In the genomic region with DNA sequence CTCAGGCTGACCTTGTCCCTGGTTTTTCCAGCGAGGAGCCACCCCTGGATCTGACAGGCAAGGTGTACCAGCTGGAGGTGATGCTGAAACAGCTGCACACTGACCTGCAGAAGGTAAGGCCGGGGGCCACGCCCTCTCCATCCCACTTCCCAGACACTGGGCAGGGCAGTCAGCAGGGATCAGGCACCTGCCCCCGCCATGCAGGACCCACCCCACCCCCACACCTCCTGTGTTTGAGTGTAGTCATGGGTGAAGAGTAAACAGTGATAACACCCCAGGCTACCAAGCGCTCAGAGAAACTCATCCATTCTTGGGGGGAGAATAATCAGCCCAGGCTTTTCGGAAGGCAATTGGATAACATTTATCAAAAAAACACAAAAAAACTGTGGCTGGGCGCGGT, we compare ENCODE assay signal across 20 cellular contexts. TPM values are rescaled to one million over a fixed set of nuclear protein-coding genes. Genes with fewer than 3 reads are reported as not detected.
DNase-seq lines count a peak whose midpoint lies in the region; ATAC-seq and TF ChIP-seq lines count a peak whose summit lies in the region.
"Had no signal": no experiment of that assay in that cellular context is flagged by ENCODE, and none has a peak within 500 bp of the region (broad histone marks: within the 10 kb centered on the region; RNA-seq: fewer than 3 reads in every experiment).

No MANE protein-coding gene starts in this region.

- no peaks in the 10 kb centered on the region for H3K9me3 Mint-ChIP-seq in CD4-positive, alpha-beta memory T cell
- H3K9me3 Mint-ChIP-seq: activated naive CD4-positive, alpha-beta T cell treated with anti-CD3 and anti-CD28 coated beads for 36 hours; dendritic cell treated with granulocyte-macrophage colony-stimulating factor and Interleukin-4, amounts not matched to agents 40 ng/mL and 50 ng/mL, for 4 days; T-cell had no signal

- TF ChIP-seq CTCF in left lung (IDR thresholded peaks at IDR 0.05) (no peak), ovary (IDR thresholded peaks at IDR 0.05) (no peak)

- POLR2A ChIA-PET in CD4-positive, alpha-beta memory T cell (lab: Charles Lee; ENCODE audit: partially characterized antibody): no interaction called here

- H3K4me1 ChIP-seq in left lung (peaks cover 0 to 8% of the 10 kb centered on the region in 2 donors), ovary (ENCODE audit: insufficient read depth) (no peaks in the 10 kb centered on the region)
- no peaks in the 10 kb centered on the region for H3K4me1 ChIP-seq in CD4-positive, alpha-beta memory T cell (ENCODE audit: insufficient read depth, low read length)

- H3K36me3 ChIP-seq in left lung (peaks cover 0 to 73% of the 10 kb centered on the region in 2 donors), ovary (no peaks in the 10 kb centered on the region)
- H3K36me3 ChIP-seq in CD4-positive, alpha-beta memory T cell (ENCODE audit: insufficient read depth, low read length): no peaks in the 10 kb centered on the region
- H3K36me3 ChIP-seq: cardiac muscle cell had no signal

- H3K36me3 Mint-ChIP-seq in CD4-positive, alpha-beta memory T cell: peaks cover 28 to 36% of the 10 kb centered on the region in 2 donors

- intact Hi-C loops in left lung (cut with DNase I): no loop called here
- intact Hi-C loops in ovary (cut with DNase I): no loop called here
- intact Hi-C loops in CD4-positive, alpha-beta memory T cell (cut with micrococcal nuclease): no loop called here

- no peak for TF ChIP-seq EP300 in ovary (IDR thresholded peaks at IDR 0.05)

- H3K9me3 ChIP-seq in left lung (no peaks in the 10 kb centered on the region), ovary (no peaks in the 10 kb centered on the region)
- no peaks in the 10 kb centered on the region for H3K9me3 ChIP-seq in CD4-positive, alpha-beta memory T cell (ENCODE audit: control insufficient read depth in 1 of 2, low read length in 2 of 2)
- H3K9me3 ChIP-seq: neutrophil had no signal

- H3K27me3 Mint-ChIP-seq in CD4-positive, alpha-beta memory T cell: peaks cover 0 to 3% of the 10 kb centered on the region in 2 donors

- CTCF ChIA-PET in CD4-positive, alpha-beta memory T cell (lab: Charles Lee; ENCODE audit: partially characterized antibody): no interaction called here

- H3K27ac ChIP-seq in left lung (no peak overlapping the region), ovary (no peak overlapping the region)
- H3K27ac ChIP-seq in CD4-positive, alpha-beta memory T cell (ENCODE audit: low read depth, low read length): no peak overlapping the region
- H3K27ac ChIP-seq: cardiac muscle cell, neutrophil had no signal

- no peak overlapping the region for H3K4me3 Mint-ChIP-seq in CD4-positive, alpha-beta memory T cell
- H3K4me3 Mint-ChIP-seq: activated naive CD4-positive, alpha-beta T cell treated with anti-CD3 and anti-CD28 coated beads for 36 hours; dendritic cell treated with granulocyte-macrophage colony-stimulating factor and Interleukin-4, amounts not matched to agents 40 ng/mL and 50 ng/mL, for 4 days; T-cell had no signal

- DNase-seq in DMS53 (lab: John Stamatoyannopoulos, UW) (peak; percentile 98), NCI-H1417 (lab: John Stamatoyannopoulos, UW) (peak; percentile 65 to 97 (median 93)), NCI-H526 treated with DMSO at 0.1 percent for 48 hours (lab: John Stamatoyannopoulos, UW) (peak; percentile 60), left lung (no peak), ovary (no peak)
- DNase-seq in CD4-positive, alpha-beta memory T cell: no peak
- DNase-seq: activated CD8-positive, alpha-beta memory T cell treated with anti-CD3 and anti-CD28 coated beads for 24 hours; activated naive CD4-positive, alpha-beta T cell treated with anti-CD3 and anti-CD28 coated beads for 36 hours; activated T-cell treated with anti-CD3 and anti-CD28 coated beads, Interleukin-2, amount 50 U/mL, for 48 hours; amygdala; GOT3; stimulated activated CD4-positive, alpha-beta T cell treated with anti-CD3 and anti-CD28 coated beads, Interleukin-4, amount 100 ng/mL, for 24 hours; stimulated activated naive CD4-positive, alpha-beta T cell treated with Interleukin-2 at 50 U/mL for 16 hours; T-cell had no signal

- WGBS in ovary, 3 donors: 90 to 94% (median 94%) methylated on average over 8 of the region's 8 CpGs

- ATAC-seq in left lung (peak; percentile 14), HG03280 (IDR thresholded peaks at IDR 0.05; ENCODE audit: unreplicated experiment) (no peak)
- ATAC-seq: activated CD4-positive, CD25-positive, alpha-beta regulatory T cell treated with anti-CD3 and anti-CD28 coated beads, Interleukin-2, amount 50 U/mL, for 24 hours; T-cell had no signal

- no peaks in the 10 kb centered on the region for H3K4me1 Mint-ChIP-seq in CD4-positive, alpha-beta memory T cell
- H3K4me1 Mint-ChIP-seq: T-cell had no signal

- peaks cover 3 to 11% of the 10 kb centered on the region in 2 donors for H3K27me3 ChIP-seq in left lung
- no peaks in the 10 kb centered on the region for H3K27me3 ChIP-seq in ovary
- H3K27me3 ChIP-seq in CD4-positive, alpha-beta memory T cell (ENCODE audit: insufficient read depth, low read length): no peaks in the 10 kb centered on the region

- no peak overlapping the region for H3K27ac Mint-ChIP-seq in CD4-positive, alpha-beta memory T cell
- H3K27ac Mint-ChIP-seq: activated naive CD4-positive, alpha-beta T cell treated with anti-CD3 and anti-CD28 coated beads for 36 hours; dendritic cell treated with granulocyte-macrophage colony-stimulating factor and Interleukin-4, amounts not matched to agents 40 ng/mL and 50 ng/mL, for 4 days; T-cell had no signal

- H3K4me3 ChIP-seq in left lung: no peak overlapping the region
- H3K4me3 ChIP-seq in ovary: no peak overlapping the region
- no peak overlapping the region for H3K4me3 ChIP-seq in CD4-positive, alpha-beta memory T cell (ENCODE audit: low read length in 2 of 2)
- H3K4me3 ChIP-seq: cardiac muscle cell, smooth muscle cell had no signal

- TF ChIP-seq POLR2A in ovary (IDR thresholded peaks at IDR 0.05): no peak

RNA-seq across cellular contexts. Expression of a gene that starts 19.9 kb away (rescaled TPM):
- total RNA-seq in left lung (under 1 TPM; 0.39 to 0.79 TPM), ovary (1 to 10 TPM in 1 of 7 donors, under 1 TPM in 4, not detected in 2; 0.23 to 1.0 (median 0.35) TPM)
- under 1 TPM; 0.23 to 0.50 TPM for polyA plus RNA-seq in ovary
- not detected for total RNA-seq in CD4-positive, alpha-beta memory T cell
- polyA plus RNA-seq in CD4-positive, alpha-beta memory T cell: not detected
- total RNA-seq: T-cell had no signal

RNA-seq across cellular contexts. Expression of a gene that starts 52.1 kb away (rescaled TPM):
- total RNA-seq in left lung (10 to 100 TPM; 40.2 to 91.3 TPM), ovary (100 to 1,000 TPM in 3 of 7 donors, 10 to 100 TPM in 4; 36.8 to 235 (median 97.1) TPM)
- polyA plus RNA-seq in ovary: 10 to 100 TPM; 10.5 to 92.8 TPM
- not detected for total RNA-seq in CD4-positive, alpha-beta memory T cell
- polyA plus RNA-seq in CD4-positive, alpha-beta memory T cell: not detected
- total RNA-seq: activated naive CD4-positive, alpha-beta T cell treated with anti-CD3 and anti-CD28 coated beads for 36 hours had no signal

Comparison
In these comparisons a context has a peak if more than half of its experiments do, and no peak if none do; other contexts are left out.
1. DNase-seq: peak in DMS53 (single experiment), NCI-H1417 (3 of 3) and NCI-H526 treated with DMSO at 0.1 percent for 48 hours (single experiment); none in left lung (0 of 2), ovary (0 of 5) and CD4-positive, alpha-beta memory T cell (0 of 5).
2. RNA of a gene that starts 52.1 kb away (total RNA-seq): 36.8 to 235 TPM in ovary and 40.2 to 91.3 TPM in left lung; not detected in CD4-positive, alpha-beta memory T cell; every median in the first group is over 10 times any median in the second.